Comparison of ENCODE assay signal across 33 cellular contexts in genomic region chr7:151465169-151465568, GRCh38. TPM values are rescaled to one million over a fixed set of nuclear protein-coding genes. Genes with fewer than 3 reads are reported as not detected.
"Had no signal": no experiment of that assay in that cellular context is flagged by ENCODE, and none has a peak within 500 bp of the region (broad histone marks: within the 10 kb centered on the region; RNA-seq: fewer than 3 reads in every experiment).

No MANE protein-coding gene starts in this region.

- DNase-seq: colonic mucosa; effector CD8-positive, alpha-beta T cell; endodermal cell; esophagus squamous epithelium; foreskin melanocyte; glutamatergic neuron; heart right ventricle; hippocampal formation; left cardiac atrium; left lung; mesendoderm; naive thymus-derived CD8-positive, alpha-beta T cell; nephron progenitor cell; nucleus accumbens; ovary; posterior cingulate gyrus; stimulated activated CD4-positive, alpha-beta T cell treated with anti-CD3 and anti-CD28 coated beads, Interleukin-12 subunit alpha, Interleukin-12 subunit beta, amount 100 ng/mL, for 4 hours; stimulated activated CD4-positive, alpha-beta T cell treated with anti-CD3 and anti-CD28 coated beads, Interleukin-2, amount 100 ng/mL, for 24 hours; stimulated activated CD4-positive, alpha-beta T cell treated with anti-CD3 and anti-CD28 coated beads, Interleukin-4, amount 100 ng/mL, for 24 hours; stimulated activated naive CD4-positive, alpha-beta T cell treated with Interleukin-2 at 50 U/mL for 16 hours; stomach; thyroid gland had no signal

- H3K36me3 ChIP-seq: colonic mucosa, ovary had no signal

- H3K27ac ChIP-seq: colonic mucosa, esophagus squamous epithelium, heart right ventricle, left lung, ovary, thyroid gland had no signal

- H3K27me3 Mint-ChIP-seq: type B pancreatic cell had no signal

- H3K9me3 ChIP-seq: colonic mucosa, ovary, thyroid gland had no signal

- H3K4me3 Mint-ChIP-seq: dendritic cell treated with granulocyte-macrophage colony-stimulating factor and Interleukin-4, amounts not matched to agents 40 ng/mL and 50 ng/mL, for 4 days; endodermal cell; naive thymus-derived CD8-positive, alpha-beta T cell; nephron progenitor cell; stimulated activated effector memory CD8-positive, alpha-beta T cell treated with anti-CD3 and anti-CD28 coated beads, Interleukin-12 subunit alpha, Interleukin-12 subunit beta, amount 100 ng/mL, for 72 hours; type B pancreatic cell had no signal

- H3K4me3 ChIP-seq: colonic mucosa, esophagus squamous epithelium, heart right ventricle, left lung, ovary, smooth muscle cell, stomach, thyroid gland had no signal

- H3K27me3 ChIP-seq: colonic mucosa, esophagus squamous epithelium, heart right ventricle, left lung, ovary, stomach, thyroid gland had no signal

- FAIRE-seq: endothelial cell of umbilical vein, islet of Langerhans had no signal

- H3K27ac Mint-ChIP-seq: dendritic cell treated with granulocyte-macrophage colony-stimulating factor and Interleukin-4, amounts not matched to agents 40 ng/mL and 50 ng/mL, for 4 days; endodermal cell; naive thymus-derived CD8-positive, alpha-beta T cell; stimulated activated effector memory CD8-positive, alpha-beta T cell treated with anti-CD3 and anti-CD28 coated beads, Interleukin-12 subunit alpha, Interleukin-12 subunit beta, amount 100 ng/mL, for 72 hours; type B pancreatic cell had no signal

- H3K4me2 ChIP-seq: smooth muscle cell had no signal

- ATAC-seq: heart right ventricle; left cardiac atrium; left lung; naive thymus-derived CD8-positive, alpha-beta T cell; sciatic nerve; stimulated activated effector memory CD8-positive, alpha-beta T cell treated with anti-CD3 and anti-CD28 coated beads, Interleukin-12 subunit alpha, Interleukin-12 subunit beta, amount 100 ng/mL, for 72 hours had no signal

RNA-seq across cellular contexts. Expression of gene CRYGN, which starts 25.2 kb away (rescaled TPM):
- total RNA-seq: colonic mucosa, endothelial cell of umbilical vein, epithelial cell of proximal tubule, left lung, lower leg skin, lung microvascular endothelial cell, smooth muscle cell, stomach had no signal
- polyA plus RNA-seq: endothelial cell of umbilical vein, stomach had no signal

RNA-seq across cellular contexts. Expression of gene WDR86, which starts 55.3 kb away (rescaled TPM):
- total RNA-seq: endothelial cell of umbilical vein, lung microvascular endothelial cell, myocyte had no signal
- polyA plus RNA-seq: endothelial cell of umbilical vein had no signal
